In the genomic region with DNA sequence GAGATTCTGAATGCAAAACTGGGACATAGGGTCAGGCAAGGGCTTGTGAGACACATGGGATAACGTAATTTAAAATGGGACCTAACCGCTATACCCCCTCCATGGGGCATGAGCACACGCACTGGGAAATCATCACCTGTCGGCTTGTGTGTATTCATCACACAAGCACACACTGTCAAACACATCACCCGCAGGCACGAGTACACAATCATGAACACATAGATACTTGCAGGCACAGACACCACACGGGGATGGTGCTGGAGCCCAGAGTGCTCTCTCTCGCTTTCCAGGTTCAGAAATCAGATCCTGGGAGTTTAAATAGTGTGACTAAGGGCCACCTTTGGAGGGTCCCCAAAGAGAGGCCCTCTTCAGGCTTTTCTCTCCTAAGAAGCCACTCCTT, we compare ENCODE assay signal across 1 cellular context.
TF ChIP-seq lines count a peak whose summit lies in the region.

No MANE protein-coding gene starts in this region.

TF ChIP-seq in HepG2, 621 proteins besides CTCF, POLR2A, EP300 and RAD21:
- TF ChIP-seq, protein P1, sequence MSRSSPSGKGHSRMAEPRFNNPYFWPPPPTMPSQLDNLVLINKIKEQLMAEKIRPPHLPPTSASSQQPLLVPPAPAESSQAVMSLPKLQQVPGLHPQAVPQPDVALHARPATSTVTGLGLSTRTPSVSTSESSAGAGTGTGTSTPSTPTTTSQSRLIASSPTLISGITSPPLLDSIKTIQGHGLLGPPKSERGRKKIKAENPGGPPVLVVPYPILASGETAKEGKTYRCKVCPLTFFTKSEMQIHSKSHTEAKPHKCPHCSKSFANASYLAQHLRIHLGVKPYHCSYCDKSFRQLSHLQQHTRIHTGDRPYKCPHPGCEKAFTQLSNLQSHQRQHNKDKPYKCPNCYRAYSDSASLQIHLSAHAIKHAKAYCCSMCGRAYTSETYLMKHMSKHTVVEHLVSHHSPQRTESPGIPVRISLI (CRISPR knock-in tag; IDR thresholded peaks at IDR 0.05; ENCODE audit: borderline replicate concordance) = peak; percentile 59
- no peak for TF ChIP-seq SP5 (CRISPR knock-in tag; IDR thresholded peaks at IDR 0.05; ENCODE audit: borderline replicate concordance, low read depth)
- no peak for TF ChIP-seq DNMT1 (CRISPR knock-in tag; IDR thresholded peaks at IDR 0.05)
- no peak for TF ChIP-seq ZNF136 (CRISPR knock-in tag; IDR thresholded peaks at IDR 0.05; ENCODE audit: low read depth)
- TF ChIP-seq, protein P2, sequence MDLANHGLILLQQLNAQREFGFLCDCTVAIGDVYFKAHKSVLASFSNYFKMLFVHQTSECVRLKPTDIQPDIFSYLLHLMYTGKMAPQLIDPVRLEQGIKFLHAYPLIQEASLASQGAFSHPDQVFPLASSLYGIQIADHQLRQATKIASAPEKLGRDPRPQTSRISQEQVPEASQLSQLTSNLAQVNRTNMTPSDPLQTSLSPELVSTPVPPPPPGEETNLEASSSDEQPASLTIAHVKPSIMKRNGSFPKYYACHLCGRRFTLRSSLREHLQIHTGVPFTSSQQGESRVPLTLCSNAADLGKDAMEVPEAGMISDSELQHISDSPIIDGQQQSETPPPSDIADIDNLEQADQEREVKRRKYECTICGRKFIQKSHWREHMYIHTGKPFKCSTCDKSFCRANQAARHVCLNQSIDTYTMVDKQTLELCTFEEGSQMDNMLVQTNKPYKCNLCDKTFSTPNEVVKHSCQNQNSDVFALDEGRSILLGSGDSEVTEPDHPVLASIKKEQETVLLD (CRISPR knock-in tag; IDR thresholded peaks at IDR 0.05; ENCODE audit: low read depth) = no peak
- TF ChIP-seq HNRNPH1 (optimal IDR thresholded peaks at IDR 0.05; ENCODE audit: low read depth, low read length) = no peak
